In genomic region chr9:137006116-137007003, GRCh38 we compare ENCODE assay signal across 1 cellular context.
TF ChIP-seq lines count a peak whose summit lies in the region.

No MANE protein-coding gene starts in this region.

TF ChIP-seq in GM12878, 131 proteins besides CTCF, POLR2A, EP300 and RAD21:
- no peak for TF ChIP-seq E2F4 (IDR thresholded peaks at IDR 0.05; ENCODE audit: low read depth, low read length)
- no peak for TF ChIP-seq ZNF687 (IDR thresholded peaks at IDR 0.05)
- no peak for TF ChIP-seq HDAC6 (IDR thresholded peaks at IDR 0.05; ENCODE audit: unreplicated experiment)
- TF ChIP-seq ZSCAN29 (IDR thresholded peaks at IDR 0.05) = no peak
- TF ChIP-seq KLF5 (IDR thresholded peaks at IDR 0.05; ENCODE audit: partially characterized antibody) = no peak
- TF ChIP-seq MTA2 (IDR thresholded peaks at IDR 0.05; ENCODE audit: low read depth) = no peak
- TF ChIP-seq RUNX3 (IDR thresholded peaks at IDR 0.05; ENCODE audit: low read length) = peak; percentile 39
